ENCODE assay signal across 11 cellular contexts in genomic region chr2:38073211-38074005, GRCh38. TPM values are rescaled to one million over a fixed set of nuclear protein-coding genes. Genes with fewer than 3 reads are reported as not detected.
A peak's percentile ranks its signal among the peaks of the same experiment; 100 is the strongest.
DNase-seq lines count a peak whose midpoint lies in the region; ATAC-seq and TF ChIP-seq lines count a peak whose summit lies in the region.
"Had no signal": no experiment of that assay in that cellular context is flagged by ENCODE, and none has a peak within 500 bp of the region (broad histone marks: within the 10 kb centered on the region; RNA-seq: fewer than 3 reads in every experiment).

No MANE protein-coding gene starts in this region.

- no peaks in the 10 kb centered on the region for H3K9me3 Mint-ChIP-seq in activated naive CD4-positive, alpha-beta T cell treated with anti-CD3 and anti-CD28 coated beads, Interleukin-2, amount 50 U/mL, for 24 hours
- H3K9me3 Mint-ChIP-seq in central memory CD8-positive, alpha-beta T cell = no peaks in the 10 kb centered on the region

- H3K4me1 ChIP-seq in mucosa of stomach (ENCODE audit: control insufficient read depth, insufficient read depth, low read length) (peaks cover 10% of the 10 kb centered on the region), upper lobe of right lung (peaks cover 25% of the 10 kb centered on the region)

- TF ChIP-seq CTCF in upper lobe of right lung (IDR thresholded peaks at IDR 0.05) = no peak

- H3K27me3 ChIP-seq in mucosa of stomach (ENCODE audit: control insufficient read depth, insufficient read depth, low read length) = peaks cover 40% of the 10 kb centered on the region
- H3K27me3 ChIP-seq in upper lobe of right lung = no peaks in the 10 kb centered on the region

- ATAC-seq in central memory CD8-positive, alpha-beta T cell (replicated peaks; ENCODE audit: extremely low read depth, poor library complexity, severe bottlenecking) = no peak
- ATAC-seq in upper lobe of right lung (no peak), GM19328 (IDR thresholded peaks at IDR 0.05; ENCODE audit: unreplicated experiment) (no peak), GM18907 (IDR thresholded peaks at IDR 0.05; ENCODE audit: unreplicated experiment) (no peak)

- no peaks in the 10 kb centered on the region for H3K36me3 ChIP-seq in mucosa of stomach (ENCODE audit: control insufficient read depth, insufficient read depth, low read length)
- no peaks in the 10 kb centered on the region for H3K36me3 ChIP-seq in upper lobe of right lung

- peaks cover 24% of the 10 kb centered on the region for H3K27me3 Mint-ChIP-seq in activated naive CD4-positive, alpha-beta T cell treated with anti-CD3 and anti-CD28 coated beads, Interleukin-2, amount 50 U/mL, for 24 hours
- H3K27me3 Mint-ChIP-seq in central memory CD8-positive, alpha-beta T cell = peaks cover 35% of the 10 kb centered on the region

- intact Hi-C loops in upper lobe of right lung (cut with DNase I) = no loop called here

- H3K27ac ChIP-seq in upper lobe of right lung = peak overlapping the region; percentile 93
- H3K27ac ChIP-seq: C4-2B had no signal

- H3K4me3 ChIP-seq in mucosa of stomach (ENCODE audit: low read length) (no peak overlapping the region), upper lobe of right lung (peak overlapping the region; percentile 64)

- peak overlapping the region; percentile 15 for H3K9ac ChIP-seq in mucosa of stomach (ENCODE audit: low read length)

- peaks cover 17% of the 10 kb centered on the region for H3K4me1 Mint-ChIP-seq in activated naive CD4-positive, alpha-beta T cell treated with anti-CD3 and anti-CD28 coated beads, Interleukin-2, amount 50 U/mL, for 24 hours
- peaks cover 5% of the 10 kb centered on the region for H3K4me1 Mint-ChIP-seq in central memory CD8-positive, alpha-beta T cell

- peak overlapping the region; percentile 78 for H3K27ac Mint-ChIP-seq in activated naive CD4-positive, alpha-beta T cell treated with anti-CD3 and anti-CD28 coated beads, Interleukin-2, amount 50 U/mL, for 24 hours
- no peak overlapping the region for H3K27ac Mint-ChIP-seq in central memory CD8-positive, alpha-beta T cell (ENCODE audit: low read depth)

- no peak for DNase-seq in activated naive CD4-positive, alpha-beta T cell (lab: John Stamatoyannopoulos, UW)
- DNase-seq in central memory CD8-positive, alpha-beta T cell (ENCODE audit: low spot score in 2 of 2) = no peak
- DNase-seq in upper lobe of right lung (no peak), activated gamma-delta T cell (lab: John Stamatoyannopoulos, UW) (no peak)
- DNase-seq: effector CD4-positive, alpha-beta T cell had no signal

- no peaks in the 10 kb centered on the region for H3K36me3 Mint-ChIP-seq in activated naive CD4-positive, alpha-beta T cell treated with anti-CD3 and anti-CD28 coated beads, Interleukin-2, amount 50 U/mL, for 24 hours
- no peaks in the 10 kb centered on the region for H3K36me3 Mint-ChIP-seq in central memory CD8-positive, alpha-beta T cell (ENCODE audit: insufficient read depth)

- peak overlapping the region; percentile 31 for H3K4me3 Mint-ChIP-seq in activated naive CD4-positive, alpha-beta T cell treated with anti-CD3 and anti-CD28 coated beads, Interleukin-2, amount 50 U/mL, for 24 hours
- peak overlapping the region; percentile 29 for H3K4me3 Mint-ChIP-seq in central memory CD8-positive, alpha-beta T cell

- H3K9me3 ChIP-seq in mucosa of stomach (ENCODE audit: control insufficient read depth, low read length) = no peaks in the 10 kb centered on the region
- no peaks in the 10 kb centered on the region for H3K9me3 ChIP-seq in upper lobe of right lung

RNA-seq across cellular contexts. Expression of gene CYP1B1, which starts 2.5 kb away (rescaled TPM):
- 69.4 TPM for total RNA-seq in upper lobe of right lung
- total RNA-seq: HT1080 had no signal
